11 cellular contexts compared by ENCODE assay signal in the genomic region with DNA sequence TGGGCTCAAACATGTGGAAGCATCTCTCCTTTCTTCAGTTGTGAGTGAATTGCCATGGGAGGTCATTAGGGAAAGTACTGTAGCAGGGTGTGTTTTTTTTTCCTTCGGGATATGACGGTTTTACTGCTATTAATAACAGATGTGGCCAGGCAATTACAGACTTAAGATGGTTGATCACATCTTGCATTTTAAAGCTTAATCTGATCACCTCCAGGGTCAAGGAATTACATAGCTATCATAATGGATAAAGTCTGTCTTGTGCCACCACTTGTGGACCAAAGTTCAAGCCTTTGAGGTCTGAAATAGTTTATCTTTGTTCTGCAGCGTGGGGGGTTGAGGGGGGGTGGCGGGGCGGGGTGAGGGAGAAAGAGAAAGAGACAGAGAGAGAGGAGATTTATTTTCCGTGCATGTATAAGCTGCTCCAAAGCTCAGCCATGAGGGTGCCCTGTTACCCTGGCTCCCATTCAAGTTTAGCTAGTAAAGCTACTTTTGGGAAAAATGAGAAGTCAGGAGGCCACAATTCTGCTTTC. TPM values are rescaled to one million over a fixed set of nuclear protein-coding genes. Genes with fewer than 3 reads are reported as not detected.
DNase-seq lines count a peak whose midpoint lies in the region; ATAC-seq, FAIRE-seq and TF ChIP-seq lines count a peak whose summit lies in the region.
"Had no signal": no experiment of that assay in that cellular context is flagged by ENCODE, and none has a peak within 500 bp of the region (broad histone marks: within the 10 kb centered on the region; RNA-seq: fewer than 3 reads in every experiment).

No MANE protein-coding gene starts in this region.

- peak overlapping the region in 3 of 5 experiments; percentile 4 to 26 (median 23) for H3K27ac Mint-ChIP-seq in brain
- H3K27ac Mint-ChIP-seq in nephron: peak overlapping the region; percentile 59 to 84 (median 76)
- H3K27ac Mint-ChIP-seq: endodermal cell had no signal

- FAIRE-seq in GM12892 (lab: Jason Lieb, UNC): no peak
- FAIRE-seq: H54 had no signal

- ATAC-seq in HG03442 (IDR thresholded peaks at IDR 0.05; ENCODE audit: unreplicated experiment) (no peak), GM18505 (IDR thresholded peaks at IDR 0.05; ENCODE audit: unreplicated experiment) (no peak), GM19467 (IDR thresholded peaks at IDR 0.05; ENCODE audit: unreplicated experiment) (no peak)
- ATAC-seq: Right ventricle myocardium inferior had no signal

- peak; percentile 75 for DNase-seq in D341Med (ENCODE audit: low spot score)
- peak; percentile 78 to 89 for DNase-seq in NCI-H524 (lab: John Stamatoyannopoulos, UW)
- DNase-seq in GM12892 (ENCODE audit: insufficient read length): no peak
- DNase-seq: endodermal cell had no signal

- H3K9me3 Mint-ChIP-seq in brain (peaks cover 0 to 3% (median 0%) of the 10 kb centered on the region in 5 experiments), nephron (no peaks in the 10 kb centered on the region)
- H3K9me3 Mint-ChIP-seq: endodermal cell had no signal

- H3K27me3 Mint-ChIP-seq in brain (peaks cover 5% of the 10 kb centered on the region), nephron (ENCODE audit: low read depth) (no peaks in the 10 kb centered on the region)

- no peaks in the 10 kb centered on the region for H3K36me3 Mint-ChIP-seq in brain
- H3K36me3 Mint-ChIP-seq in nephron (ENCODE audit: low read depth): no peaks in the 10 kb centered on the region

- TF ChIP-seq POLR2A in GM18505 (IDR thresholded peaks at IDR 0.05; ENCODE audit: borderline replicate concordance, extremely low read depth, insufficient read depth, insufficient read length): no peak
- no peak for TF ChIP-seq POLR2A in GM12892 (IDR thresholded peaks at IDR 0.05; ENCODE audit: low read depth, low read length)

- TF ChIP-seq CTCF in brain (conservative IDR thresholded peaks at IDR 0.05) (no peak), nephron (IDR thresholded peaks at IDR 0.05; ENCODE audit: unreplicated experiment in 3 of 3) (no peak)

- peak overlapping the region in 1 of 5 experiments; percentile 13 for H3K4me3 Mint-ChIP-seq in brain
- no peak overlapping the region for H3K4me3 Mint-ChIP-seq in nephron
- H3K4me3 Mint-ChIP-seq: endodermal cell had no signal

- H3K4me1 Mint-ChIP-seq in brain: peaks cover 46% of the 10 kb centered on the region
- peaks cover 41% of the 10 kb centered on the region for H3K4me1 Mint-ChIP-seq in nephron

RNA-seq across cellular contexts. Expression of a gene that starts 5.5 kb away (rescaled TPM):
- polyA plus RNA-seq in brain (ENCODE audit: insufficient read depth, low read depth, low replicate concordance): 33.1 TPM
- polyA plus RNA-seq in GM12892 (2012; ENCODE audit: missing spikeins): not detected
